In genomic region chr10:5913736-5914135, GRCh38 we compare ENCODE assay signal across 20 cellular contexts. TPM values are rescaled to one million over a fixed set of nuclear protein-coding genes. Genes with fewer than 3 reads are reported as not detected.
DNase-seq lines count a peak whose midpoint lies in the region; ATAC-seq and TF ChIP-seq lines count a peak whose summit lies in the region.
"Had no signal": no experiment of that assay in that cellular context is flagged by ENCODE, and none has a peak within 500 bp of the region (broad histone marks: within the 10 kb centered on the region; RNA-seq: fewer than 3 reads in every experiment).

No MANE protein-coding gene starts in this region.

- H2BK15ac ChIP-seq in IMR-90 (ENCODE audit: low read depth, low read length) = no peak overlapping the region

- DNase-seq in AG08396 (ENCODE audit: low spot score) (peak; percentile 26), IMR-90 (peak; percentile 58), colonic mucosa (no peak), mucosa of descending colon (no peak), left lung (no peak), SK-N-DZ (ENCODE audit: low spot score) (no peak)
- no peak for DNase-seq in stimulated activated CD4-positive, alpha-beta T cell treated with anti-CD3 and anti-CD28 coated beads, Interleukin-2, amount 100 ng/mL, for 24 hours
- DNase-seq: AML-193; BE2C; C1 segment of cervical spinal cord; Caco-2; CD4-positive, alpha-beta memory T cell; DMS153; DMS79; EL; GDM1; H9 had no signal

- H4K5ac ChIP-seq in IMR-90 (ENCODE audit: low read depth, low read length) = no peak overlapping the region

- no peak overlapping the region for H2AK9ac ChIP-seq in IMR-90 (replicated peaks; ENCODE audit: low read depth, low read length, poor library complexity)

- H2BK5ac ChIP-seq in IMR-90 (ENCODE audit: low read depth, low read length, poor library complexity, severe bottlenecking) = peak overlapping the region; percentile 60

- no peak overlapping the region for H3K23ac ChIP-seq in IMR-90 (ENCODE audit: low read depth, low read length)

- no peak for TF ChIP-seq POLR2A in IMR-90 (IDR thresholded peaks at IDR 0.05; ENCODE audit: low read depth, low read length)

- H3K27me3 ChIP-seq in IMR-90 (ENCODE audit: control insufficient read depth, insufficient read depth, low read length) (no peaks in the 10 kb centered on the region), colonic mucosa (no peaks in the 10 kb centered on the region), left lung (no peaks in the 10 kb centered on the region)
- H3K27me3 ChIP-seq: BE2C had no signal

- in situ Hi-C loops in IMR-90 (cut with MboI; ENCODE audit: low sequenced_read_pairs) = no loop called here

- no peak overlapping the region for H3K9ac ChIP-seq in IMR-90 (ENCODE audit: low read depth, low read length)
- no peak overlapping the region for H3K9ac ChIP-seq in colonic mucosa (ENCODE audit: low read depth in 2 of 2, low read length in 2 of 2)

- CTCF ChIA-PET in IMR-90 (lab: Yijun Ruan, JAX) = no interaction called here

- H3K14ac ChIP-seq in IMR-90 (replicated peaks; ENCODE audit: low read depth, low read length) = no peak overlapping the region

- peaks cover 5 to 50% of the 10 kb centered on the region in 2 experiments for H3K79me1 ChIP-seq in IMR-90 (ENCODE audit: low read depth in 1 of 2, low read length in 2 of 2)

- no peak overlapping the region for H2AK5ac ChIP-seq in IMR-90 (ENCODE audit: low read depth, low read length)

- H3K4me1 ChIP-seq in IMR-90 (ENCODE audit: control insufficient read depth, insufficient read depth, low read length) (no peaks in the 10 kb centered on the region), colonic mucosa (no peaks in the 10 kb centered on the region), mucosa of descending colon (ENCODE audit: low read depth) (no peaks in the 10 kb centered on the region), left lung (no peaks in the 10 kb centered on the region)
- H3K4me1 ChIP-seq: BE2C, Caco-2 had no signal

- intact Hi-C loops in IMR-90 (cut with micrococcal nuclease) (no loop called here), colonic mucosa (cut with DNase I) (no loop called here), mucosa of descending colon (cut with DNase I, micrococcal nuclease) (no loop called here), left lung (cut with DNase I) (no loop called here)

- POLR2A ChIA-PET in IMR-90 (lab: Charles Lee; ENCODE audit: unreplicated experiment) = no interaction called here

- peaks cover 23% of the 10 kb centered on the region; the same call in 1 of the 2 replicates for H3K9me1 ChIP-seq in IMR-90 (ENCODE audit: insufficient read depth, low read length)

- H2BK20ac ChIP-seq in IMR-90 (ENCODE audit: low read depth, low read length) = no peak overlapping the region

- no peak for TF ChIP-seq CTCF in IMR-90 (conservative IDR thresholded peaks at IDR 0.05; ENCODE audit: low read depth, low read length)
- no peak for TF ChIP-seq CTCF in colonic mucosa (IDR thresholded peaks at IDR 0.05)
- TF ChIP-seq CTCF in mucosa of descending colon (IDR thresholded peaks at IDR 0.05) = no peak
- TF ChIP-seq CTCF in left lung (IDR thresholded peaks at IDR 0.05) = no peak

- no peak overlapping the region for H3K4ac ChIP-seq in IMR-90 (ENCODE audit: low read depth, low read length)

- H3K56ac ChIP-seq in IMR-90 (ENCODE audit: extremely low read depth, insufficient read depth, low read length) = no peak overlapping the region

- no peak overlapping the region for H3K4me3 ChIP-seq in IMR-90 (ENCODE audit: insufficient read depth, low read depth, low read length)
- H3K4me3 ChIP-seq in colonic mucosa = no peak overlapping the region
- no peak overlapping the region for H3K4me3 ChIP-seq in mucosa of descending colon
- H3K4me3 ChIP-seq in left lung = no peak overlapping the region
- H3K4me3 ChIP-seq: GM23338 had no signal

- no peak overlapping the region for H4K91ac ChIP-seq in IMR-90 (ENCODE audit: insufficient read depth, low read depth, low read length)

- no peak overlapping the region for H3K27ac ChIP-seq in IMR-90 (ENCODE audit: insufficient read depth, low read length)
- peak overlapping the region; percentile 22 for H3K27ac ChIP-seq in colonic mucosa
- no peak overlapping the region for H3K27ac ChIP-seq in left lung

- WGBS in IMR-90 (ENCODE audit: extremely low coverage in 2 of 2, insufficient read length in 1 of 2), 2 experiments = no CpG with 5 or more reads among the region's 4 CpGs

- H3K4me2 ChIP-seq in IMR-90 (ENCODE audit: low read depth, low read length) = no peak overlapping the region
- H3K4me2 ChIP-seq: GM23338 had no signal

- peaks cover 79% of the 10 kb centered on the region for H3K36me3 ChIP-seq in IMR-90 (ENCODE audit: control insufficient read depth, insufficient read depth, low read length)
- H3K36me3 ChIP-seq in colonic mucosa = peaks cover 39% of the 10 kb centered on the region
- H3K36me3 ChIP-seq in mucosa of descending colon (ENCODE audit: low read depth) = peaks cover 10% of the 10 kb centered on the region
- H3K36me3 ChIP-seq in left lung = peaks cover 0 to 98% of the 10 kb centered on the region in 2 donors

- ATAC-seq in IMR-90 (ENCODE audit: low read depth) (peak; percentile 82), mucosa of descending colon (peak; percentile 36), HG02571 (IDR thresholded peaks at IDR 0.05; ENCODE audit: unreplicated experiment) (no peak), left lung (no peak)
- ATAC-seq: GM23338, HCT116 had no signal

- no peak for TF ChIP-seq RAD21 in IMR-90 (IDR thresholded peaks at IDR 0.05; ENCODE audit: low read length)

- no peak overlapping the region for H2AFZ ChIP-seq in IMR-90 (replicated peaks; ENCODE audit: low read length, poor library complexity)
- H2AFZ ChIP-seq: GM23338 had no signal

- BruUV-seq in IMR-90 (replicated peaks; lab: Mats Ljungman, UMichigan) = no TSS peak

- H3K9me3 ChIP-seq in IMR-90 (ENCODE audit: control insufficient read depth, insufficient read depth, low read length) (no peaks in the 10 kb centered on the region), colonic mucosa (no peaks in the 10 kb centered on the region), mucosa of descending colon (no peaks in the 10 kb centered on the region), left lung (no peaks in the 10 kb centered on the region)
- H3K9me3 ChIP-seq: BE2C, Caco-2 had no signal

- no peak overlapping the region for H2BK120ac ChIP-seq in IMR-90 (ENCODE audit: low read depth, low read length)

- H4K20me1 ChIP-seq in IMR-90 (ENCODE audit: insufficient read depth, low read length) = 0 out of 2 replicates have a peak, but pooled peaks cover 3% of the 10 kb centered on the region

- H4K8ac ChIP-seq in IMR-90 (ENCODE audit: low read depth in 2 of 2, low read length in 2 of 2) = no peak overlapping the region

- no peak overlapping the region for H3K18ac ChIP-seq in IMR-90 (ENCODE audit: low read depth, low read length)

- dilution Hi-C loops in IMR-90 (cut with HindIII; ENCODE audit: low sequenced_read_pairs, unreplicated experiment) = no loop called here

TF ChIP-seq in IMR-90, 13 proteins besides CTCF, POLR2A, EP300 and RAD21:
- TF ChIP-seq CEBPB (IDR thresholded peaks at IDR 0.05; ENCODE audit: low read depth, low read length) = no peak
- no peak for TF ChIP-seq SMC3 (IDR thresholded peaks at IDR 0.05; ENCODE audit: low read depth, low read length)
- no peak for TF ChIP-seq CHD1 (IDR thresholded peaks at IDR 0.05; ENCODE audit: low read depth, low read length)
- TF ChIP-seq MXI1 (IDR thresholded peaks at IDR 0.05; ENCODE audit: borderline replicate concordance, low read depth, low read length) = no peak
- TF ChIP-seq ELK1 (IDR thresholded peaks at IDR 0.05; ENCODE audit: borderline replicate concordance, low read depth, low read length) = no peak
- no peak for TF ChIP-seq BHLHE40 (IDR thresholded peaks at IDR 0.05; ENCODE audit: low read depth, low read length)
- TF ChIP-seq MAFK (IDR thresholded peaks at IDR 0.05; ENCODE audit: low read depth, low read length) = no peak
- no peak for TF ChIP-seq RCOR1 (IDR thresholded peaks at IDR 0.05; ENCODE audit: insufficient replicate concordance, low read length)
- no peak for TF ChIP-seq USF2 (IDR thresholded peaks at IDR 0.05; ENCODE audit: low read depth, low read length)
- TF ChIP-seq RFX5 (IDR thresholded peaks at IDR 0.05; ENCODE audit: low read depth, low read length) = no peak

RNA-seq across cellular contexts. Expression of gene FBH1, which starts 23.7 kb away (rescaled TPM):
- total RNA-seq in IMR-90 (2012; rRNA removed) (60.8 and 72.2 TPM in 2 replicates), colonic mucosa (10 to 100 TPM; 67.7 to 87.5 TPM), mucosa of descending colon (100 to 1,000 TPM in 2 of 3 donors, 10 to 100 TPM in 1; 74.1 to 109 (median 100) TPM), left lung (10 to 100 TPM; 74.7 to 77.4 TPM)
- polyA plus RNA-seq in IMR-90 (2012; rRNA removed) = 48.8 and 59.3 TPM in 2 replicates
- polyA plus RNA-seq in IMR-90 (2012; cell fraction: cytosol; rRNA removed) = 34.7 and 41.0 TPM in 2 replicates
- 128 and 139 TPM in 2 replicates for polyA plus RNA-seq in IMR-90 (2012; cell fraction: nucleus; rRNA removed; ENCODE audit: low replicate concordance)
- polyA plus RNA-seq in SK-N-DZ (2014; cell fraction: cytosol; rRNA removed) = 89.4 and 98.7 TPM in 2 replicates
- polyA plus RNA-seq in SK-N-DZ (2014; cell fraction: nucleus; rRNA removed) = 172 and 179 TPM in 2 replicates

RNA-seq across cellular contexts. Expression of gene ANKRD16, which starts 24.0 kb away (rescaled TPM):
- total RNA-seq in IMR-90 (2012; rRNA removed) (3.3 and 5.7 TPM in 2 replicates), colonic mucosa (1 to 10 TPM; 5.5 to 8.1 TPM), mucosa of descending colon (1 to 10 TPM; 4.7 to 9.8 (median 7.4) TPM), left lung (1 to 10 TPM; 4.4 to 4.5 TPM)
- polyA plus RNA-seq in IMR-90 (2012; rRNA removed) = 5.1 and 6.3 TPM in 2 replicates
- polyA plus RNA-seq in IMR-90 (2012; cell fraction: cytosol; rRNA removed) = 2.9 and 5.4 TPM in 2 replicates
- 11.0 and 15.6 TPM in 2 replicates for polyA plus RNA-seq in IMR-90 (2012; cell fraction: nucleus; rRNA removed; ENCODE audit: low replicate concordance)
- 16.8 and 24.1 TPM in 2 replicates for polyA plus RNA-seq in SK-N-DZ (2014; cell fraction: cytosol; rRNA removed)
- 28.1 and 32.7 TPM in 2 replicates for polyA plus RNA-seq in SK-N-DZ (2014; cell fraction: nucleus; rRNA removed)

Comparison
In these comparisons a context has a peak if more than half of its experiments do, and no peak if none do; other contexts are left out.
1. DNase-seq: peak in AG08396 (single experiment) and IMR-90 (single experiment); none in colonic mucosa (single experiment), mucosa of descending colon (0 of 3), left lung (0 of 2), stimulated activated CD4-positive, alpha-beta T cell treated with anti-CD3 and anti-CD28 coated beads, Interleukin-2, amount 100 ng/mL, for 24 hours (0 of 2) and SK-N-DZ (single experiment).
2. ATAC-seq: peak in IMR-90 (single experiment) and mucosa of descending colon (single experiment); none in HG02571 (single experiment) and left lung (single experiment).